ENCODE assay signal across 2 cellular contexts in genomic region chr1:235822685-235823084, GRCh38.
TF ChIP-seq lines count a peak whose summit lies in the region.

No MANE protein-coding gene starts in this region.

TF ChIP-seq in A549, 52 proteins besides CTCF, POLR2A, EP300 and RAD21:
- TF ChIP-seq USF2 (IDR thresholded peaks at IDR 0.05) (no peak), HOXB5 (CRISPR knock-in tag; IDR thresholded peaks at IDR 0.05) (no peak), MAFK (IDR thresholded peaks at IDR 0.05; ENCODE audit: partially characterized antibody) (peak; percentile 59), FOXS1 (CRISPR knock-in tag; IDR thresholded peaks at IDR 0.05) (no peak), BCL3 (IDR thresholded peaks at IDR 0.05) (no peak), KDM5A (IDR thresholded peaks at IDR 0.05) (no peak), HOXA7 (CRISPR knock-in tag; IDR thresholded peaks at IDR 0.05) (no peak)

TF ChIP-seq in GM23338, 12 proteins besides CTCF, POLR2A, EP300 and RAD21:
- TF ChIP-seq ZNF462 (CRISPR knock-in tag; IDR thresholded peaks at IDR 0.05) (no peak), ETS1 (IDR thresholded peaks at IDR 0.05) (no peak), STAT1 (IDR thresholded peaks at IDR 0.05; ENCODE audit: unreplicated experiment) (no peak), JUNB (IDR thresholded peaks at IDR 0.05; ENCODE audit: unreplicated experiment) (no peak), ZNF114 (CRISPR knock-in tag; IDR thresholded peaks at IDR 0.05) (no peak), EZH2phosphoT487 (IDR thresholded peaks at IDR 0.05; ENCODE audit: unreplicated experiment) (no peak), ZNF331 (CRISPR knock-in tag; IDR thresholded peaks at IDR 0.05; ENCODE audit: low read depth) (no peak), POLR2AphosphoS5 (IDR thresholded peaks at IDR 0.05; ENCODE audit: low read depth) (no peak), NANOG (IDR thresholded peaks at IDR 0.05; ENCODE audit: borderline replicate concordance) (no peak), REST (IDR thresholded peaks at IDR 0.05; ENCODE audit: unreplicated experiment) (no peak)
TF ChIP-seq in GM23338: peak in this region for 0.
